ENCODE assay signal across 14 cellular contexts in the genomic region with DNA sequence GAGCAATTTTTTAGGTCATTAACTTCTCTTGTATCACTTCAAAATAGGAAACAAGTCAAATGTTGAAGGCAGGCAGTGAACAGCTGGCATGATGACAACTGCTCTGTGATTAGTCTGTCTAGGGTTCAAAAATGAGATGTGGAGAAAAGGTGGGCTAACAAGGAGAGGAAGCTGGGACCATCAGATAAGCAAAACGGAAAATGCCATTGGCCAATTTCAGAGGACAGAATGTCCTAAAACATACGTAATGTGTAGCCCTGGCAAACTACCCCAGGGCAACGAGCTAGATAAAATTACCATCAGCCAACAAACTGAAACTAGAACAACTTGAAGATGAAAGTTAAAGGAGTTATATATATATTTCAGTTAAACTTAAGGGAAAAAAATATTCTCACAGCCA.
A peak's percentile ranks its signal among the peaks of the same experiment; 100 is the strongest.
DNase-seq lines count a peak whose midpoint lies in the region; ATAC-seq, FAIRE-seq and TF ChIP-seq lines count a peak whose summit lies in the region.
"Had no signal": no experiment of that assay in that cellular context is flagged by ENCODE, and none has a peak within 500 bp of the region (broad histone marks: within the 10 kb centered on the region; RNA-seq: fewer than 3 reads in every experiment).

No MANE protein-coding gene starts in this region.

- BruUV-seq in endothelial cell of umbilical vein (replicated peaks; lab: Mats Ljungman, UMichigan), result no TSS peak

- no peaks in the 10 kb centered on the region for H3K9me3 Mint-ChIP-seq in osteocyte (ENCODE audit: unreplicated experiment)
- H3K9me3 Mint-ChIP-seq: activated CD4-positive, alpha-beta memory T cell treated with anti-CD3 and anti-CD28 coated beads, Interleukin-2, amount 10 ng/mL, durations not matched to agents 7 days and 5 days; activated naive CD8-positive, alpha-beta T cell treated with anti-CD3 and anti-CD28 coated beads, Interleukin-2, amount 10 ng/mL, durations not matched to agents 7 days and 5 days; CD8-positive, alpha-beta T cell; stimulated activated effector memory CD8-positive, alpha-beta T cell treated with anti-CD3 and anti-CD28 coated beads, Interleukin-12 subunit alpha, Interleukin-12 subunit beta, amount 100 ng/mL, for 72 hours had no signal

- H3K79me2 ChIP-seq in endothelial cell of umbilical vein (ENCODE audit: control insufficient read depth, insufficient read depth, low read length), result no peaks in the 10 kb centered on the region

- no peaks in the 10 kb centered on the region for H3K9me1 ChIP-seq in endothelial cell of umbilical vein (replicated peaks; ENCODE audit: control insufficient read depth, extremely low read depth, insufficient read depth, low read length)

- DNase-seq in heart left ventricle, result no peak
- DNase-seq in Right ventricle myocardium inferior (ENCODE audit: missing footprints), result no peak
- peak; percentile 66 for DNase-seq in endothelial cell of umbilical vein (ENCODE audit: low read depth, low spot score)
- no peak for DNase-seq in osteocyte (ENCODE audit: extremely low spot score, unreplicated experiment)
- DNase-seq in NCI-H524 treated with DMSO at 0.1 percent for 48 hours (lab: John Stamatoyannopoulos, UW), result no peak
- no peak for DNase-seq in NCI-H1048 (lab: John Stamatoyannopoulos, UW)
- DNase-seq in DMS79 (lab: John Stamatoyannopoulos, UW), result no peak
- DNase-seq: activated CD4-positive, alpha-beta memory T cell treated with anti-CD3 and anti-CD28 coated beads, Interleukin-2, amount 10 ng/mL, durations not matched to agents 7 days and 5 days; activated naive CD8-positive, alpha-beta T cell treated with anti-CD3 and anti-CD28 coated beads, Interleukin-2, amount 10 ng/mL, durations not matched to agents 7 days and 5 days; caudate nucleus; CD8-positive, alpha-beta T cell; pancreas had no signal

- CTCF ChIA-PET in endothelial cell of umbilical vein (lab: Charles Lee), result interaction anchor here (0.6 to 2.3 kb wide), 5 partner anchors 10 to 192 kb away, joined by 3 to 15 read pairs (median 4); partner anchors contain the start of gene FAM168A

- no peaks in the 10 kb centered on the region for H3K36me3 ChIP-seq in heart left ventricle
- H3K36me3 ChIP-seq in endothelial cell of umbilical vein (ENCODE audit: control insufficient read depth in 2 of 2, extremely low read depth in 1 of 2, insufficient read depth in 2 of 2, low read length in 2 of 2), result no peaks in the 10 kb centered on the region
- H3K36me3 ChIP-seq: pancreas had no signal

- H3K4me1 Mint-ChIP-seq in osteocyte (ENCODE audit: unreplicated experiment), result peaks cover 16% of the 10 kb centered on the region
- H3K4me1 Mint-ChIP-seq: activated CD4-positive, alpha-beta memory T cell treated with anti-CD3 and anti-CD28 coated beads, Interleukin-2, amount 10 ng/mL, durations not matched to agents 7 days and 5 days had no signal

- TF ChIP-seq CTCF in heart left ventricle (IDR thresholded peaks at IDR 0.05) (no peak), endothelial cell of umbilical vein (IDR thresholded peaks at IDR 0.05; ENCODE audit: extremely low read depth in 1 of 2, insufficient read depth in 1 of 2, low read depth in 1 of 2, low read length in 2 of 2) (no peak), osteocyte (IDR thresholded peaks at IDR 0.05) (no peak)

- H3K4me2 ChIP-seq in endothelial cell of umbilical vein (ENCODE audit: insufficient read depth, low read length), result peak overlapping the region; percentile 18

- peak; percentile 15 to 67 (median 43) for ATAC-seq in heart left ventricle
- no peak for ATAC-seq in Right ventricle myocardium inferior
- no peak for ATAC-seq in GM18511 (IDR thresholded peaks at IDR 0.05; ENCODE audit: unreplicated experiment)
- ATAC-seq: CD8-positive, alpha-beta T cell; pancreas; stimulated activated effector memory CD8-positive, alpha-beta T cell treated with anti-CD3 and anti-CD28 coated beads, Interleukin-12 subunit alpha, Interleukin-12 subunit beta, amount 100 ng/mL, for 72 hours had no signal

- H3K9me3 ChIP-seq in heart left ventricle (no peaks in the 10 kb centered on the region), endothelial cell of umbilical vein (replicated peaks; ENCODE audit: control insufficient read depth, insufficient read depth, low read length) (no peaks in the 10 kb centered on the region)
- H3K9me3 ChIP-seq: pancreas had no signal

- H3K4me3 ChIP-seq in heart left ventricle, result peak overlapping the region in 1 of 12 donors; percentile 6
- H3K4me3 ChIP-seq in endothelial cell of umbilical vein (replicated peaks in 1 of 3; ENCODE audit: insufficient read depth in 1 of 3, low read depth in 1 of 3, low read length in 3 of 3), result no peak overlapping the region
- H3K4me3 ChIP-seq: pancreas had no signal

- no peaks in the 10 kb centered on the region for H3K27me3 Mint-ChIP-seq in osteocyte (ENCODE audit: unreplicated experiment)
- H3K27me3 Mint-ChIP-seq: activated CD4-positive, alpha-beta memory T cell treated with anti-CD3 and anti-CD28 coated beads, Interleukin-2, amount 10 ng/mL, durations not matched to agents 7 days and 5 days; activated naive CD8-positive, alpha-beta T cell treated with anti-CD3 and anti-CD28 coated beads, Interleukin-2, amount 10 ng/mL, durations not matched to agents 7 days and 5 days had no signal

- H3K27ac ChIP-seq in heart left ventricle (peak overlapping the region in 10 of 12 donors; percentile 3 to 64 (median 49)), endothelial cell of umbilical vein (ENCODE audit: insufficient read depth, low read depth, low read length) (no peak overlapping the region)
- H3K27ac ChIP-seq: pancreas had no signal

- no peak for FAIRE-seq in endothelial cell of umbilical vein (lab: Jason Lieb, UNC)
- FAIRE-seq: pancreas had no signal

- no peaks in the 10 kb centered on the region for H3K27me3 ChIP-seq in heart left ventricle
- no peaks in the 10 kb centered on the region for H3K27me3 ChIP-seq in endothelial cell of umbilical vein (ENCODE audit: control insufficient read depth in 2 of 2, insufficient read depth in 2 of 2, low read length in 2 of 2)
- H3K27me3 ChIP-seq: pancreas had no signal

- no peak overlapping the region for H3K4me3 Mint-ChIP-seq in osteocyte (ENCODE audit: unreplicated experiment)
- H3K4me3 Mint-ChIP-seq: activated CD4-positive, alpha-beta memory T cell treated with anti-CD3 and anti-CD28 coated beads, Interleukin-2, amount 10 ng/mL, durations not matched to agents 7 days and 5 days; activated naive CD8-positive, alpha-beta T cell treated with anti-CD3 and anti-CD28 coated beads, Interleukin-2, amount 10 ng/mL, durations not matched to agents 7 days and 5 days; CD8-positive, alpha-beta T cell; stimulated activated effector memory CD8-positive, alpha-beta T cell treated with anti-CD3 and anti-CD28 coated beads, Interleukin-12 subunit alpha, Interleukin-12 subunit beta, amount 100 ng/mL, for 72 hours had no signal

- H4K20me1 ChIP-seq in endothelial cell of umbilical vein (replicated peaks; ENCODE audit: control insufficient read depth, extremely low read depth, insufficient read depth, low read length), result no peaks in the 10 kb centered on the region

- POLR2A ChIA-PET in endothelial cell of umbilical vein (lab: Charles Lee), result no interaction called here

- intact Hi-C loops in heart left ventricle (cut with DNase I), result loop anchor here in 3 of 10 donors (1.0 to 5.0 kb wide), 3 partner anchors 13 to 128 kb away; partner anchors contain the start of gene FAM168A (in 1 of the 3)
- intact Hi-C loops in Right ventricle myocardium inferior (cut with DNase I), result no loop called here
- intact Hi-C loops in endothelial cell of umbilical vein (cut with micrococcal nuclease), result no loop called here

- TF ChIP-seq POLR2A in heart left ventricle (IDR thresholded peaks at IDR 0.05) (no peak), endothelial cell of umbilical vein (IDR thresholded peaks at IDR 0.05; ENCODE audit: low read depth, low read length) (no peak)

- H3K27ac Mint-ChIP-seq in osteocyte (ENCODE audit: unreplicated experiment), result peak overlapping the region; percentile 14
- H3K27ac Mint-ChIP-seq: activated CD4-positive, alpha-beta memory T cell treated with anti-CD3 and anti-CD28 coated beads, Interleukin-2, amount 10 ng/mL, durations not matched to agents 7 days and 5 days; activated naive CD8-positive, alpha-beta T cell treated with anti-CD3 and anti-CD28 coated beads, Interleukin-2, amount 10 ng/mL, durations not matched to agents 7 days and 5 days; CD8-positive, alpha-beta T cell; stimulated activated effector memory CD8-positive, alpha-beta T cell treated with anti-CD3 and anti-CD28 coated beads, Interleukin-12 subunit alpha, Interleukin-12 subunit beta, amount 100 ng/mL, for 72 hours had no signal

- peaks cover 2% of the 10 kb centered on the region for H3K36me3 Mint-ChIP-seq in osteocyte (ENCODE audit: unreplicated experiment)
- H3K36me3 Mint-ChIP-seq: stimulated activated effector memory CD8-positive, alpha-beta T cell treated with anti-CD3 and anti-CD28 coated beads, Interleukin-12 subunit alpha, Interleukin-12 subunit beta, amount 100 ng/mL, for 72 hours had no signal

- H3K4me1 ChIP-seq in heart left ventricle, result peaks cover 0 to 61% (median 37%) of the 10 kb centered on the region in 12 donors
- H3K4me1 ChIP-seq in endothelial cell of umbilical vein (ENCODE audit: control insufficient read depth, extremely low read depth, insufficient read depth, low read length), result peaks cover 6% of the 10 kb centered on the region
- H3K4me1 ChIP-seq: pancreas had no signal

- H3K9ac ChIP-seq in endothelial cell of umbilical vein (replicated peaks; ENCODE audit: extremely low read depth, insufficient read depth, low read length), result no peak overlapping the region

- WGBS in heart left ventricle, 4 donors, result 19 to 31% (median 22%) methylated on average over 3 of the region's 3 CpGs

- H2AFZ ChIP-seq in endothelial cell of umbilical vein (ENCODE audit: low read depth, low read length), result no peak overlapping the region

- dilution Hi-C loops in endothelial cell of umbilical vein (cut with MboI; ENCODE audit: extremely low pct_ligation_motif_present, low sequenced_read_pairs), result no loop called here

TF ChIP-seq in endothelial cell of umbilical vein, 7 proteins besides CTCF, POLR2A, EP300 and RAD21:
- TF ChIP-seq FOS (IDR thresholded peaks at IDR 0.05; ENCODE audit: borderline replicate concordance, insufficient read depth, low read length) (no peak), JUN (IDR thresholded peaks at IDR 0.05; ENCODE audit: borderline replicate concordance, insufficient read depth, insufficient read length, low read depth) (no peak), EZH2 (IDR thresholded peaks at IDR 0.05; ENCODE audit: borderline replicate concordance, low read depth, low read length, severe bottlenecking) (no peak), MYC (IDR thresholded peaks at IDR 0.05; ENCODE audit: low read depth, low read length) (no peak), GATA2 (IDR thresholded peaks at IDR 0.05; ENCODE audit: insufficient read depth, insufficient read length, low read depth, low read length) (no peak), MAX (IDR thresholded peaks at IDR 0.05; ENCODE audit: insufficient read depth, insufficient read length) (no peak), POLR2AphosphoS5 (IDR thresholded peaks at IDR 0.05; ENCODE audit: insufficient read depth, low read depth, low read length) (no peak)

Comparison
In these comparisons a context has a peak if more than half of its experiments do, and no peak if none do; other contexts are left out.
1. ATAC-seq: peak in heart left ventricle (4 of 4); none in Right ventricle myocardium inferior (single experiment) and GM18511 (single experiment).